24 cellular contexts compared by ENCODE assay signal in genomic region chr22:37618072-37618656, GRCh38. TPM values are rescaled to one million over a fixed set of nuclear protein-coding genes. Genes with fewer than 3 reads are reported as not detected.
DNase-seq lines count a peak whose midpoint lies in the region; ATAC-seq, FAIRE-seq and TF ChIP-seq lines count a peak whose summit lies in the region.
"Had no signal": no experiment of that assay in that cellular context is flagged by ENCODE, and none has a peak within 500 bp of the region (broad histone marks: within the 10 kb centered on the region; RNA-seq: fewer than 3 reads in every experiment).

No MANE protein-coding gene starts in this region.

- no peak for TF ChIP-seq RAD21 in HepG2 (CRISPR knock-in tag; IDR thresholded peaks at IDR 0.05)

- H3K4me3 ChIP-seq in HepG2 (replicated peaks in 1 of 3; ENCODE audit: insufficient read depth in 1 of 3, low read depth in 2 of 3, low read length in 3 of 3) (no peak overlapping the region), right lobe of liver (no peak overlapping the region), OCI-LY7 (ENCODE audit: low read depth, low read length, poor library complexity, severe bottlenecking) (peak overlapping the region; percentile 20), WERI-Rb-1 (ENCODE audit: low read depth, low read length) (no peak overlapping the region)
- H3K4me3 ChIP-seq: SJCRH30 had no signal

- TF ChIP-seq POLR2A in HepG2 (IDR thresholded peaks at IDR 0.05; ENCODE audit: insufficient read depth in 1 of 2, low read depth in 2 of 2, low read length in 2 of 2) (no peak), right lobe of liver (IDR thresholded peaks at IDR 0.05) (no peak)

- H3K4me2 ChIP-seq in HepG2 (ENCODE audit: low read depth, low read length), result no peak overlapping the region
- peak overlapping the region; percentile 64 for H3K4me2 ChIP-seq in OCI-LY7 (ENCODE audit: low read length)

- H3K27ac ChIP-seq in HepG2 (ENCODE audit: extremely low read length, insufficient read depth, low read length) (no peak overlapping the region), right lobe of liver (no peak overlapping the region), OCI-LY7 (ENCODE audit: low read depth, low read length, poor library complexity, severe bottlenecking) (peak overlapping the region; percentile 85), WERI-Rb-1 (no peak overlapping the region)
- H3K27ac ChIP-seq: 22Rv1, SJCRH30 had no signal

- BruUV-seq in HepG2 (replicated peaks; lab: Mats Ljungman, UMichigan) (TSS peak; percentile 58), OCI-LY7 (replicated peaks; lab: Mats Ljungman, UMichigan) (no TSS peak)

- H4K20me1 ChIP-seq in HepG2 (ENCODE audit: insufficient read depth, low read length) (no peaks in the 10 kb centered on the region), OCI-LY7 (ENCODE audit: insufficient read depth, low read length) (no peaks in the 10 kb centered on the region)

- H3K79me2 ChIP-seq in HepG2 (ENCODE audit: insufficient read depth, low read length) (no peaks in the 10 kb centered on the region), OCI-LY7 (ENCODE audit: insufficient read depth, low read depth, low read length) (no peaks in the 10 kb centered on the region)

- ATAC-seq in HepG2 (no peak), right lobe of liver (no peak), GM21825 (IDR thresholded peaks at IDR 0.05; ENCODE audit: unreplicated experiment) (no peak)
- ATAC-seq: PC-3 had no signal

- H3K36me3 ChIP-seq in HepG2 (replicated peaks in 1 of 2; ENCODE audit: control insufficient read depth in 1 of 2, insufficient read depth in 2 of 2, low read length in 2 of 2) (peaks cover 21 to 42% of the 10 kb centered on the region in 2 experiments; a peak in 4 of 5 replicates), right lobe of liver (peaks cover 0 to 47% (median 8%) of the 10 kb centered on the region in 4 donors), OCI-LY7 (ENCODE audit: insufficient read depth, low read length) (peaks cover 86% of the 10 kb centered on the region), WERI-Rb-1 (peaks cover 41% of the 10 kb centered on the region)

- no peak for FAIRE-seq in HepG2 (lab: Jason Lieb, UNC)
- FAIRE-seq: H54 had no signal

- TF ChIP-seq CTCF in HepG2 (CRISPR knock-in tag; IDR thresholded peaks at IDR 0.05) (no peak), right lobe of liver (IDR thresholded peaks at IDR 0.05) (no peak), OCI-LY7 (conservative IDR thresholded peaks at IDR 0.05; ENCODE audit: low read length) (no peak), WERI-Rb-1 (IDR thresholded peaks at IDR 0.05; ENCODE audit: low read depth, low read length) (no peak)

- H3K9me2 ChIP-seq in OCI-LY7 (ENCODE audit: insufficient read depth, low read length), result no peaks in the 10 kb centered on the region

- DNase-seq in HepG2 (ENCODE audit: low spot score) (no peak), right lobe of liver (no peak), OCI-LY7 (ENCODE audit: low spot score) (peak; percentile 88), germinal center (ENCODE audit: low spot score) (peak; percentile 61), WERI-Rb-1 (no peak), DMS153 (lab: John Stamatoyannopoulos, UW) (no peak)
- no peak for DNase-seq in activated CD4-positive, alpha-beta T cell treated with anti-CD3 and anti-CD28 coated beads for 1 hour
- DNase-seq: CD4-positive, CD25-positive, alpha-beta regulatory T cell; COR-L47; DMS53; HFFc6; NCI-H1092; NCI-H146; NCI-H2029 treated with DMSO at 0.1 percent for 48 hours; NCI-H2171; NCI-H69; NK-92 treated with Interleukin-12 subunit alpha and Interleukin-12 subunit beta, amount 100 ng/mL, for 24 hours; PC-3; SJCRH30 had no signal

- intact Hi-C loops in HepG2 (cut with micrococcal nuclease; ENCODE audit: unreplicated experiment) (no loop called here), right lobe of liver (cut with DNase I) (no loop called here), OCI-LY7 (cut with micrococcal nuclease; ENCODE audit: unreplicated experiment) (no loop called here)

- POLR2A ChIA-PET in HepG2 (lab: Yijun Ruan, JAX), result interaction anchor here (0.6 to 1.1 kb wide), 3 partner anchors 9 to 82 kb away, joined by 3 to 7 read pairs (median 3); partner anchors contain the start of gene GGA1
- POLR2A ChIA-PET in OCI-LY7 (lab: Charles Lee), result interaction anchor here (0.7 to 2.8 kb wide), 5 partner anchors 9 to 60 kb away, joined by 3 to 25 read pairs (median 4); partner anchors contain the start of genes GGA1 and PDXP

- CTCF ChIA-PET in HepG2 (lab: Yijun Ruan, JAX; ENCODE audit: low intra/inter-chr PET ratio, low total read pairs) (no interaction called here), OCI-LY7 (lab: Charles Lee; ENCODE audit: unreplicated experiment) (interaction anchor here (0.6 to 1.3 kb wide), 5 partner anchors 9 to 727 kb away, joined by 3 to 7 read pairs (median 6); partner anchors contain the start of gene RAC2)

- H2AFZ ChIP-seq in HepG2 (ENCODE audit: low read length), result no peak overlapping the region
- H2AFZ ChIP-seq in OCI-LY7 (ENCODE audit: low read length), result no peak overlapping the region

- 95% methylated on average over 11 of the region's 14 CpGs for WGBS in HepG2 (ENCODE audit: low lambda C conversion rate)
- WGBS in right lobe of liver (ENCODE audit: insufficient coverage, low coverage, low lambda C conversion rate, missing lambda C conversion rate), result 100% methylated on average over 2 of the region's 14 CpGs

- TF ChIP-seq EP300 in HepG2 (IDR thresholded peaks at IDR 0.05; ENCODE audit: low read depth in 2 of 2, low read length in 2 of 2) (no peak), HepG2 (CRISPR knock-in tag; IDR thresholded peaks at IDR 0.05; ENCODE audit: borderline replicate concordance) (no peak)

- H3K27me3 ChIP-seq in HepG2 (ENCODE audit: control insufficient read depth in 1 of 2, insufficient read depth in 2 of 2, low read length in 2 of 2) (no peaks in the 10 kb centered on the region; a peak in 1 of 5 replicates), right lobe of liver (no peaks in the 10 kb centered on the region), WERI-Rb-1 (ENCODE audit: insufficient read depth, low read depth, severe bottlenecking) (no peaks in the 10 kb centered on the region)
- H3K27me3 ChIP-seq: SJCRH30 had no signal

- no peaks in the 10 kb centered on the region for H3K9me3 ChIP-seq in HepG2 (ENCODE audit: low read length)
- H3K9me3 ChIP-seq in right lobe of liver, result no peaks in the 10 kb centered on the region
- H3K9me3 ChIP-seq in OCI-LY7 (ENCODE audit: low read length), result no peaks in the 10 kb centered on the region
- H3K9me3 ChIP-seq in WERI-Rb-1 (ENCODE audit: severe bottlenecking), result no peaks in the 10 kb centered on the region
- H3K9me3 ChIP-seq: SJCRH30 had no signal

- H3K4me1 ChIP-seq in HepG2 (ENCODE audit: insufficient read depth, low read length) (peaks cover 1% of the 10 kb centered on the region; the same call in 1 of the 2 replicates), right lobe of liver (no peaks in the 10 kb centered on the region), OCI-LY7 (ENCODE audit: insufficient read depth, low read length, poor library complexity, severe bottlenecking) (peaks cover 25% of the 10 kb centered on the region)
- H3K4me1 ChIP-seq: SJCRH30 had no signal

- no peak overlapping the region for H3K9ac ChIP-seq in HepG2 (ENCODE audit: insufficient read depth, low read depth, low read length)

- in situ Hi-C loops in HepG2 (cut with HindIII; ENCODE audit: extremely low pct_ligation_motif_present, low pct_unique_long_range_greater_than_20kb), result no loop called here

RNA-seq across cellular contexts. Expression of gene GGA1, which starts 9.5 kb away (rescaled TPM):
- total RNA-seq in HepG2 (2016; rRNA removed; fragmentation: Illumina TruSeq; extraction: Trizol) (16.0 and 29.1 TPM in 2 replicates), right lobe of liver (10 to 100 TPM; 18.4 to 27.3 (median 24.1) TPM), OCI-LY7 (2022) (167 and 172 TPM in 2 replicates)
- 16.1 and 18.1 TPM in 2 replicates for total RNA-seq in HepG2 (2016; cell fraction: cytosol; rRNA removed; fragmentation: Illumina TruSeq; extraction: Trizol; ENCODE audit: low read depth)
- total RNA-seq in HepG2 (2016; cell fraction: insoluble cytoplasmic fraction; rRNA removed; fragmentation: Illumina TruSeq; extraction: Trizol), result 13.7 and 32.9 TPM in 2 replicates
- total RNA-seq in HepG2 (2016; cell fraction: membrane; rRNA removed; fragmentation: Illumina TruSeq; extraction: Trizol), result 22.2 and 24.3 TPM in 2 replicates
- total RNA-seq in HepG2 (2016; cell fraction: nucleus; rRNA removed; fragmentation: Illumina TruSeq; extraction: Trizol), result 34.3 and 44.4 TPM in 2 replicates
- 87.2 and 103 TPM in 2 replicates for polyA plus RNA-seq in HepG2 (2011; rRNA removed)
- 22.6 and 34.6 TPM in 2 replicates for polyA plus RNA-seq in HepG2 (2011; cell fraction: cytosol; rRNA removed)
- 436 and 489 TPM in 2 replicates for polyA plus RNA-seq in HepG2 (2011; cell fraction: nucleus; rRNA removed)
- polyA plus RNA-seq in HepG2 (2012), result 51.1 and 57.0 TPM in 2 replicates
- 4.7 and 5.0 TPM in 2 replicates for polyA plus RNA-seq in HepG2 (2016; cell fraction: cytosol; fragmentation: Illumina TruSeq; extraction: Trizol; ENCODE audit: low read depth)
- polyA plus RNA-seq in HepG2 (2016; cell fraction: insoluble cytoplasmic fraction; fragmentation: Illumina TruSeq; extraction: Trizol; ENCODE audit: low read depth), result 13.0 and 17.9 TPM in 2 replicates
- 11.4 and 12.2 TPM in 2 replicates for polyA plus RNA-seq in HepG2 (2016; cell fraction: membrane; fragmentation: Illumina TruSeq; extraction: Trizol; ENCODE audit: low read depth)
- 138 and 147 TPM in 2 replicates for polyA plus RNA-seq in HepG2 (2016; cell fraction: nucleus; fragmentation: Illumina TruSeq; extraction: Trizol; ENCODE audit: insufficient read depth, low read depth)
- polyA minus RNA-seq in HepG2 (2011; rRNA and poly(A)+ RNA removed; ENCODE audit: low replicate concordance), result 31.3 and 75.9 TPM in 2 replicates
- polyA minus RNA-seq in HepG2 (2011; cell fraction: cytosol; rRNA and poly(A)+ RNA removed), result 15.5 and 19.6 TPM in 2 replicates
- 83.2 and 84.5 TPM in 2 replicates for polyA minus RNA-seq in HepG2 (2011; cell fraction: nucleus; rRNA and poly(A)+ RNA removed)
- total RNA-seq in OCI-LY7 (2014; rRNA removed; shearing (Covaris generic)), result 119 and 127 TPM in 2 replicates

RNA-seq across cellular contexts. Expression of gene SH3BP1, which starts 21.3 kb away (rescaled TPM):
- 8.4 and 9.4 TPM in 2 replicates for total RNA-seq in HepG2 (2016; rRNA removed; fragmentation: Illumina TruSeq; extraction: Trizol)
- total RNA-seq in HepG2 (2016; cell fraction: cytosol; rRNA removed; fragmentation: Illumina TruSeq; extraction: Trizol; ENCODE audit: low read depth), result 5.6 and 6.0 TPM in 2 replicates
- total RNA-seq in HepG2 (2016; cell fraction: insoluble cytoplasmic fraction; rRNA removed; fragmentation: Illumina TruSeq; extraction: Trizol), result 6.3 and 8.5 TPM in 2 replicates
- total RNA-seq in HepG2 (2016; cell fraction: membrane; rRNA removed; fragmentation: Illumina TruSeq; extraction: Trizol), result 9.2 and 11.0 TPM in 2 replicates
- 6.6 and 9.5 TPM in 2 replicates for total RNA-seq in HepG2 (2016; cell fraction: nucleus; rRNA removed; fragmentation: Illumina TruSeq; extraction: Trizol)
- polyA plus RNA-seq in HepG2 (2011; rRNA removed), result 15.7 and 18.5 TPM in 2 replicates
- 7.3 and 12.2 TPM in 2 replicates for polyA plus RNA-seq in HepG2 (2011; cell fraction: cytosol; rRNA removed)
- 56.4 and 86.5 TPM in 2 replicates for polyA plus RNA-seq in HepG2 (2011; cell fraction: nucleus; rRNA removed)
- polyA plus RNA-seq in HepG2 (2012), result 23.6 and 27.1 TPM in 2 replicates
- polyA plus RNA-seq in HepG2 (2016; cell fraction: cytosol; fragmentation: Illumina TruSeq; extraction: Trizol; ENCODE audit: low read depth), result 7.5 and 7.7 TPM in 2 replicates
- polyA plus RNA-seq in HepG2 (2016; cell fraction: insoluble cytoplasmic fraction; fragmentation: Illumina TruSeq; extraction: Trizol; ENCODE audit: low read depth), result 11.5 and 13.3 TPM in 2 replicates
- polyA plus RNA-seq in HepG2 (2016; cell fraction: membrane; fragmentation: Illumina TruSeq; extraction: Trizol; ENCODE audit: low read depth), result 12.3 and 13.5 TPM in 2 replicates
- polyA plus RNA-seq in HepG2 (2016; cell fraction: nucleus; fragmentation: Illumina TruSeq; extraction: Trizol; ENCODE audit: insufficient read depth, low read depth), result 17.9 and 27.8 TPM in 2 replicates
- polyA minus RNA-seq in HepG2 (2011; rRNA and poly(A)+ RNA removed; ENCODE audit: low replicate concordance), result 1.6 and 9.8 TPM in 2 replicates
- polyA minus RNA-seq in HepG2 (2011; cell fraction: cytosol; rRNA and poly(A)+ RNA removed), result 6.4 and 9.8 TPM in 2 replicates
- polyA minus RNA-seq in HepG2 (2011; cell fraction: nucleus; rRNA and poly(A)+ RNA removed), result 7.9 and 15.4 TPM in 2 replicates
- 1 to 10 TPM; 1.6 to 4.8 (median 2.8) TPM for total RNA-seq in right lobe of liver
- total RNA-seq in OCI-LY7 (2014; rRNA removed; shearing (Covaris generic)), result 15.3 and 18.3 TPM in 2 replicates
- total RNA-seq in OCI-LY7 (2022), result 44.4 and 48.4 TPM in 2 replicates

RNA-seq across cellular contexts. Expression of gene LGALS2, which starts 38.3 kb away (rescaled TPM):
- total RNA-seq in HepG2 (2016; rRNA removed; fragmentation: Illumina TruSeq; extraction: Trizol) (43.4 and 56.0 TPM in 2 replicates), right lobe of liver (under 1 TPM in 1 of 6 experiments, not detected in 5; 0.64 TPM), OCI-LY7 (2022) (0.82 and 0.92 TPM in 2 replicates)
- 30.8 and 33.0 TPM in 2 replicates for total RNA-seq in HepG2 (2016; cell fraction: cytosol; rRNA removed; fragmentation: Illumina TruSeq; extraction: Trizol; ENCODE audit: low read depth)
- 39.7 and 64.4 TPM in 2 replicates for total RNA-seq in HepG2 (2016; cell fraction: insoluble cytoplasmic fraction; rRNA removed; fragmentation: Illumina TruSeq; extraction: Trizol)
- 19.3 and 21.2 TPM in 2 replicates for total RNA-seq in HepG2 (2016; cell fraction: membrane; rRNA removed; fragmentation: Illumina TruSeq; extraction: Trizol)
- total RNA-seq in HepG2 (2016; cell fraction: nucleus; rRNA removed; fragmentation: Illumina TruSeq; extraction: Trizol), result 9.7 and 10.9 TPM in 2 replicates
- 32.5 and 56.1 TPM in 2 replicates for polyA plus RNA-seq in HepG2 (2011; rRNA removed)
- polyA plus RNA-seq in HepG2 (2011; cell fraction: cytosol; rRNA removed), result 32.1 and 47.7 TPM in 2 replicates
- polyA plus RNA-seq in HepG2 (2011; cell fraction: nucleus; rRNA removed), result 5.1 and 7.9 TPM in 2 replicates
- polyA plus RNA-seq in HepG2 (2012), result 54.6 and 60.7 TPM in 2 replicates
- polyA plus RNA-seq in HepG2 (2016; cell fraction: cytosol; fragmentation: Illumina TruSeq; extraction: Trizol; ENCODE audit: low read depth), result 30.1 and 38.1 TPM in 2 replicates
- polyA plus RNA-seq in HepG2 (2016; cell fraction: insoluble cytoplasmic fraction; fragmentation: Illumina TruSeq; extraction: Trizol; ENCODE audit: low read depth), result 59.5 and 62.8 TPM in 2 replicates
- 14.5 and 18.2 TPM in 2 replicates for polyA plus RNA-seq in HepG2 (2016; cell fraction: membrane; fragmentation: Illumina TruSeq; extraction: Trizol; ENCODE audit: low read depth)
- 20.3 and 23.8 TPM in 2 replicates for polyA plus RNA-seq in HepG2 (2016; cell fraction: nucleus; fragmentation: Illumina TruSeq; extraction: Trizol; ENCODE audit: insufficient read depth, low read depth)
- 3.2 TPM in 1 of 2 replicates, not detected in the other for polyA minus RNA-seq in HepG2 (2011; rRNA and poly(A)+ RNA removed; ENCODE audit: low replicate concordance)
- 2.0 TPM in 2 replicates for polyA minus RNA-seq in HepG2 (2011; cell fraction: cytosol; rRNA and poly(A)+ RNA removed)
- polyA minus RNA-seq in HepG2 (2011; cell fraction: nucleus; rRNA and poly(A)+ RNA removed), result 1.9 TPM in 1 of 2 replicates, not detected in the other
- total RNA-seq in OCI-LY7 (2014; rRNA removed; shearing (Covaris generic)), result 0.44 TPM in 1 of 2 replicates, not detected in the other
- total RNA-seq: CD4-positive, CD25-positive, alpha-beta regulatory T cell; HFFc6; MCF 10A; PC-3; SJCRH30 had no signal
- polyA plus RNA-seq: AG04450 had no signal

RNA-seq across cellular contexts. Expression of gene PDXP, which starts 40.4 kb away (rescaled TPM):
- total RNA-seq in HepG2 (2016; rRNA removed; fragmentation: Illumina TruSeq; extraction: Trizol) (46.1 and 58.2 TPM in 2 replicates), right lobe of liver (10 to 100 TPM; 15.7 to 63.4 (median 34.4) TPM), OCI-LY7 (2022) (54.0 and 55.8 TPM in 2 replicates)
- total RNA-seq in HepG2 (2016; cell fraction: cytosol; rRNA removed; fragmentation: Illumina TruSeq; extraction: Trizol; ENCODE audit: low read depth), result 62.9 and 64.6 TPM in 2 replicates
- 45.3 and 56.4 TPM in 2 replicates for total RNA-seq in HepG2 (2016; cell fraction: insoluble cytoplasmic fraction; rRNA removed; fragmentation: Illumina TruSeq; extraction: Trizol)
- total RNA-seq in HepG2 (2016; cell fraction: membrane; rRNA removed; fragmentation: Illumina TruSeq; extraction: Trizol), result 118 and 121 TPM in 2 replicates
- 25.4 and 29.3 TPM in 2 replicates for total RNA-seq in HepG2 (2016; cell fraction: nucleus; rRNA removed; fragmentation: Illumina TruSeq; extraction: Trizol)
- polyA plus RNA-seq in HepG2 (2011; rRNA removed), result 70.6 and 85.3 TPM in 2 replicates
- polyA plus RNA-seq in HepG2 (2011; cell fraction: cytosol; rRNA removed), result 84.8 and 95.4 TPM in 2 replicates
- polyA plus RNA-seq in HepG2 (2011; cell fraction: nucleus; rRNA removed), result 35.1 and 40.0 TPM in 2 replicates
- 56.1 and 70.1 TPM in 2 replicates for polyA plus RNA-seq in HepG2 (2012)
- 91.9 and 92.3 TPM in 2 replicates for polyA plus RNA-seq in HepG2 (2016; cell fraction: cytosol; fragmentation: Illumina TruSeq; extraction: Trizol; ENCODE audit: low read depth)
- polyA plus RNA-seq in HepG2 (2016; cell fraction: insoluble cytoplasmic fraction; fragmentation: Illumina TruSeq; extraction: Trizol; ENCODE audit: low read depth), result 62.2 and 67.0 TPM in 2 replicates
- polyA plus RNA-seq in HepG2 (2016; cell fraction: membrane; fragmentation: Illumina TruSeq; extraction: Trizol; ENCODE audit: low read depth), result 136 and 141 TPM in 2 replicates
- polyA plus RNA-seq in HepG2 (2016; cell fraction: nucleus; fragmentation: Illumina TruSeq; extraction: Trizol; ENCODE audit: insufficient read depth, low read depth), result 55.6 and 56.4 TPM in 2 replicates
- 51.1 and 129 TPM in 2 replicates for polyA minus RNA-seq in HepG2 (2011; rRNA and poly(A)+ RNA removed; ENCODE audit: low replicate concordance)
- polyA minus RNA-seq in HepG2 (2011; cell fraction: cytosol; rRNA and poly(A)+ RNA removed), result 45.3 and 51.1 TPM in 2 replicates
- 11.2 and 19.6 TPM in 2 replicates for polyA minus RNA-seq in HepG2 (2011; cell fraction: nucleus; rRNA and poly(A)+ RNA removed)
- 50.0 and 61.2 TPM in 2 replicates for total RNA-seq in OCI-LY7 (2014; rRNA removed; shearing (Covaris generic))

RNA-seq across cellular contexts. Expression of gene LGALS1, which starts 57.3 kb away (rescaled TPM):
- total RNA-seq in HepG2 (2016; rRNA removed; fragmentation: Illumina TruSeq; extraction: Trizol) (103 and 124 TPM in 2 replicates), right lobe of liver (100 to 1,000 TPM in 4 of 6 experiments, 10 to 100 TPM in 2; 34.7 to 267 (median 141) TPM), OCI-LY7 (2022) (57.2 and 57.3 TPM in 2 replicates)
- 57.9 and 62.2 TPM in 2 replicates for total RNA-seq in HepG2 (2016; cell fraction: cytosol; rRNA removed; fragmentation: Illumina TruSeq; extraction: Trizol; ENCODE audit: low read depth)
- 112 and 139 TPM in 2 replicates for total RNA-seq in HepG2 (2016; cell fraction: insoluble cytoplasmic fraction; rRNA removed; fragmentation: Illumina TruSeq; extraction: Trizol)
- 82.6 and 91.4 TPM in 2 replicates for total RNA-seq in HepG2 (2016; cell fraction: membrane; rRNA removed; fragmentation: Illumina TruSeq; extraction: Trizol)
- total RNA-seq in HepG2 (2016; cell fraction: nucleus; rRNA removed; fragmentation: Illumina TruSeq; extraction: Trizol), result 41.9 and 43.3 TPM in 2 replicates
- 858 and 969 TPM in 2 replicates for polyA plus RNA-seq in HepG2 (2011; rRNA removed)
- 832 and 1,201 TPM in 2 replicates for polyA plus RNA-seq in HepG2 (2011; cell fraction: cytosol; rRNA removed)
- polyA plus RNA-seq in HepG2 (2011; cell fraction: nucleus; rRNA removed), result 345 and 371 TPM in 2 replicates
- polyA plus RNA-seq in HepG2 (2012), result 159 and 278 TPM in 2 replicates
- 67.7 and 71.5 TPM in 2 replicates for polyA plus RNA-seq in HepG2 (2016; cell fraction: cytosol; fragmentation: Illumina TruSeq; extraction: Trizol; ENCODE audit: low read depth)
- polyA plus RNA-seq in HepG2 (2016; cell fraction: insoluble cytoplasmic fraction; fragmentation: Illumina TruSeq; extraction: Trizol; ENCODE audit: low read depth), result 127 and 134 TPM in 2 replicates
- polyA plus RNA-seq in HepG2 (2016; cell fraction: membrane; fragmentation: Illumina TruSeq; extraction: Trizol; ENCODE audit: low read depth), result 86.0 and 88.7 TPM in 2 replicates
- 73.5 and 82.4 TPM in 2 replicates for polyA plus RNA-seq in HepG2 (2016; cell fraction: nucleus; fragmentation: Illumina TruSeq; extraction: Trizol; ENCODE audit: insufficient read depth, low read depth)
- polyA minus RNA-seq in HepG2 (2011; rRNA and poly(A)+ RNA removed; ENCODE audit: low replicate concordance), result 698 and 901 TPM in 2 replicates
- polyA minus RNA-seq in HepG2 (2011; cell fraction: cytosol; rRNA and poly(A)+ RNA removed), result 108 and 111 TPM in 2 replicates
- polyA minus RNA-seq in HepG2 (2011; cell fraction: nucleus; rRNA and poly(A)+ RNA removed), result 36.1 and 40.8 TPM in 2 replicates
- total RNA-seq in OCI-LY7 (2014; rRNA removed; shearing (Covaris generic)), result 85.8 and 93.1 TPM in 2 replicates

Comparison
In these comparisons a context has a peak if more than half of its experiments do, and no peak if none do; other contexts are left out.
1. RNA of gene LGALS2, which starts 38.3 kb away (total RNA-seq): 9.7 to 64.4 TPM in HepG2; 0.44 to 0.92 TPM in OCI-LY7 and 0.64 TPM in right lobe of liver; every median in the first group is over 4 times any median in the second.
2. DNase-seq: peak in OCI-LY7 (single experiment) and germinal center (single experiment); none in HepG2 (single experiment), right lobe of liver (0 of 3), WERI-Rb-1 (single experiment), DMS153 (single experiment) and activated CD4-positive, alpha-beta T cell treated with anti-CD3 and anti-CD28 coated beads for 1 hour (single experiment).